1 cellular context compared by ENCODE assay signal in genomic region chr1:228852511-228853088, GRCh38.
TF ChIP-seq lines count a peak whose summit lies in the region.

No MANE protein-coding gene starts in this region.

TF ChIP-seq in H1, 55 proteins besides CTCF, POLR2A, EP300 and RAD21:
- TF ChIP-seq YY1 (IDR thresholded peaks at IDR 0.05; ENCODE audit: low read depth, low read length) (no peak), ATF3 (IDR thresholded peaks at IDR 0.05; ENCODE audit: insufficient read depth, low read depth, low read length) (no peak), TBP (IDR thresholded peaks at IDR 0.05; ENCODE audit: low read depth, low read length) (no peak), SRF (IDR thresholded peaks at IDR 0.05; ENCODE audit: low read depth, low read length) (no peak), SIX5 (IDR thresholded peaks at IDR 0.05; ENCODE audit: low read depth, low read length) (no peak), ATF2 (IDR thresholded peaks at IDR 0.05; ENCODE audit: low read length) (no peak), CHD2 (IDR thresholded peaks at IDR 0.05; ENCODE audit: low read length) (no peak), CHD7 (IDR thresholded peaks at IDR 0.05; ENCODE audit: insufficient replicate concordance, low read length) (no peak), NRF1 (IDR thresholded peaks at IDR 0.05; ENCODE audit: low read depth, low read length) (no peak), TAF1 (IDR thresholded peaks at IDR 0.05; ENCODE audit: low read depth, low read length) (no peak), EGR1 (IDR thresholded peaks at IDR 0.05; ENCODE audit: borderline replicate concordance, low read depth, low read length) (no peak)
